ENCODE assay signal across 8 cellular contexts in the genomic region with DNA sequence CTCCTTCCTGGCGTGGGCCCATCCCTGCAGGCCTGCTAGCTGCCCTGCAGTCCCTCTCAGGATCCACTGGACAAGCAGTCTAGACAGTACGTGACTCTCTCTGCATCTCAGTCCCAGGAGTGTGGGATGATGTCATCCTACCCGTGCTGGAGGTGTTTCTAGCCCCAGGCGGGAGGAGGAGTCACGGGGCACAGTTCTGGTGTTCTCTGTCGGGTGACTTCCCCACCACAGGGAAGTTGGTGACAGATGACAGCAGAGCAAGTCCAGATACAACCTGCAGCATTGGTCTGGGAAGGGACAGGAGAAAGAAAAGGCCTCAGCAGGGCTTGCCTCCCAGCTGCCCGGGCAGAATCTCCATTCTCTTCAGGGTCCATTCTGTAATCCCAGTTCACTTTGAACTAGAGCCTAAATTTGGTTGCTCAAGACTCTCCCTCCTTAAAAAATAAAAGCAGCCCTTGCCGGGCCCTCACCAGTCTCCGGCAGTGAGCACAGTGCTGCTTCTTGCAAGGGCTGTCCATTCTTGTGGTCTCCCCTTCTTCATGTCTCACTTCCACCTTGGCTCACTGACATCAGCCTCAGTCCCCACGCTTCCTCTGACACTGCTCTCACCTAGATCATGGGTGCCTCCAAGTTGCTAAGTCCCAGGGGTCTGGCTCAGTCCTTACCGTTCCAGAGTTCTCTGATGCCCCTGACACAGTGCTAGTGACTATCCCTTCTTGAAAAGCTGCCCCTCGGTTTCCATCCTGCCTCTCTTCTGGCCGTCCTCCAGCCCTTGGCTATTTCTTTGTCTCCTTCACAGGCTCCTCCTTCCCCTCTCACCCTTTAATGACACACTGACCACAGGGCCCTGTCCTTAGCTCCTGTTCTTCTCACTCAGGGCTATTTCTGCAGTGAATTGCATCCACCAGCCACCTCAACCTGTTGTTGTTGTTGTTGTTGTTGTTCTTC. TPM values are rescaled to one million over a fixed set of nuclear protein-coding genes. Genes with fewer than 3 reads are reported as not detected.
DNase-seq lines count a peak whose midpoint lies in the region; ATAC-seq and TF ChIP-seq lines count a peak whose summit lies in the region.

No MANE protein-coding gene starts in this region.

- no peak overlapping the region for H3K4me3 ChIP-seq in astrocyte of the spinal cord (ENCODE audit: low read depth, low read length)

- in situ Hi-C loops in astrocyte of the spinal cord (cut with HindIII; ENCODE audit: low sequenced_read_pairs), result no loop called here

- intact Hi-C loops in left colon (cut with DNase I, micrococcal nuclease), result no loop called here

- DNase-seq in DMS53 (lab: John Stamatoyannopoulos, UW) (peak; percentile 94), RPMI8226 (peak; percentile 91), astrocyte of the spinal cord (ENCODE audit: low read depth, low spot score) (peak; percentile 89), left colon (peak; percentile 39 to 64)
- DNase-seq in stimulated activated CD8-positive, alpha-beta memory T cell treated with anti-CD3 and anti-CD28 coated beads, Interleukin-4, amount 100 ng/mL, for 48 hours, result peak; percentile 71
- no peak for DNase-seq in effector CD4-positive, alpha-beta T cell

- ATAC-seq in GM19468 (IDR thresholded peaks at IDR 0.05; ENCODE audit: extremely low read depth, unreplicated experiment) (peak; percentile 68), HG03469 (IDR thresholded peaks at IDR 0.05; ENCODE audit: unreplicated experiment) (peak; percentile 96), left colon (peak; percentile 79)

- no peak for TF ChIP-seq CTCF in astrocyte of the spinal cord (IDR thresholded peaks at IDR 0.05; ENCODE audit: low read depth, low read length)

RNA-seq across cellular contexts. Expression of gene SLC28A1, which starts 30.8 kb away (rescaled TPM):
- not detected for total RNA-seq in left colon
